10 cellular contexts compared by ENCODE assay signal in the genomic region with DNA sequence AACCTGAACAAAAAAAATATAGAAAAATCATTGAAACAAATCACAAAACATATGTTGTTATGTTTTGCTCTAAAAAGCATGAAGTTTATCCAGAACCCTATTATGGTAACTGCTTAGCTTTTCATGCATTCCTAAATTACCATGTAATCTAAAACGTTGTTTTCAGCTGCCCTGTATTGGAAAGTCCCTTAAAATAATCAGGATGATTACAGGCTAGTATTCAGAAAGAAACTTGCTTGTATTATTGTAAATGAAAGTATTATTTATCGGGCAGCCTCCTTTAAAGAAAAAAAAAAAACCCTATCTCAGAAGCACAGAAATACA.
DNase-seq lines count a peak whose midpoint lies in the region; ATAC-seq and TF ChIP-seq lines count a peak whose summit lies in the region.
"Had no signal": no experiment of that assay in that cellular context is flagged by ENCODE, and none has a peak within 500 bp of the region (broad histone marks: within the 10 kb centered on the region; RNA-seq: fewer than 3 reads in every experiment).

No MANE protein-coding gene starts in this region.

- H3K9me3 ChIP-seq in effector memory CD4-positive, alpha-beta T cell (ENCODE audit: control insufficient read depth, low read length): no peaks in the 10 kb centered on the region
- H3K9me3 ChIP-seq in BE2C: no peaks in the 10 kb centered on the region

- no peaks in the 10 kb centered on the region for H3K27me3 ChIP-seq in rectal smooth muscle tissue (ENCODE audit: control insufficient read depth, insufficient read depth, low read length)
- no peaks in the 10 kb centered on the region for H3K27me3 ChIP-seq in effector memory CD4-positive, alpha-beta T cell (replicated peaks; ENCODE audit: control insufficient read depth, insufficient read depth, low read length, poor library complexity, severe bottlenecking)
- no peaks in the 10 kb centered on the region for H3K27me3 ChIP-seq in BE2C

- TF ChIP-seq CTCF in WI38 (IDR thresholded peaks at IDR 0.05; ENCODE audit: low read depth, low read length) (no peak), BE2C (IDR thresholded peaks at IDR 0.05; ENCODE audit: low read depth, low read length) (no peak)

- DNase-seq in HCEC 1CT (peak; percentile 59), fibroblast of peridontal ligament (ENCODE audit: extremely low read depth) (peak; percentile 80), BE2C (no peak)
- no peak for DNase-seq in effector memory CD4-positive, alpha-beta T cell
- DNase-seq in NK-92 treated with Interleukin-12 subunit alpha and Interleukin-12 subunit beta, amount 100 ng/mL, for 24 hours (lab: John Stamatoyannopoulos, UW): no peak
- DNase-seq: cerebellar nuclear complex, NCI-H1694 treated with DMSO at 0.1 percent for 48 hours had no signal

- peak overlapping the region; percentile 27 for H3K4me3 ChIP-seq in WI38 (ENCODE audit: low read depth, low read length)
- no peak overlapping the region for H3K4me3 ChIP-seq in rectal smooth muscle tissue (ENCODE audit: low read length)
- H3K4me3 ChIP-seq in effector memory CD4-positive, alpha-beta T cell (ENCODE audit: insufficient read depth, low read depth, low read length, poor library complexity, severe bottlenecking): no peak overlapping the region
- no peak overlapping the region for H3K4me3 ChIP-seq in BE2C (ENCODE audit: low read depth, low read length)

- peak overlapping the region; percentile 11 for H3K27ac ChIP-seq in rectal smooth muscle tissue (ENCODE audit: low read depth, low read length)
- no peak overlapping the region for H3K27ac ChIP-seq in effector memory CD4-positive, alpha-beta T cell (ENCODE audit: insufficient read depth, low read length, poor library complexity, severe bottlenecking)

- no peak overlapping the region for H3K9ac ChIP-seq in rectal smooth muscle tissue (ENCODE audit: low read length)

- no peak for ATAC-seq in GM21717 (IDR thresholded peaks at IDR 0.05; ENCODE audit: unreplicated experiment)

- H3K36me3 ChIP-seq in rectal smooth muscle tissue (ENCODE audit: control insufficient read depth, insufficient read depth, low read length): no peaks in the 10 kb centered on the region
- no peaks in the 10 kb centered on the region for H3K36me3 ChIP-seq in effector memory CD4-positive, alpha-beta T cell (ENCODE audit: control insufficient read depth, insufficient read depth, low read length)
- no peaks in the 10 kb centered on the region for H3K36me3 ChIP-seq in BE2C

- H3K4me1 ChIP-seq in rectal smooth muscle tissue (ENCODE audit: control insufficient read depth, insufficient read depth, low read length): peaks cover 8% of the 10 kb centered on the region
- no peaks in the 10 kb centered on the region for H3K4me1 ChIP-seq in effector memory CD4-positive, alpha-beta T cell (ENCODE audit: control insufficient read depth, insufficient read depth, low read length, poor library complexity, severe bottlenecking)
- H3K4me1 ChIP-seq in BE2C: peaks cover 11% of the 10 kb centered on the region; the same call in 1 of the 2 replicates

Comparison
In these comparisons a context has a peak if more than half of its experiments do, and no peak if none do; other contexts are left out.
1. DNase-seq: peak in HCEC 1CT (single experiment) and fibroblast of peridontal ligament (single experiment); none in effector memory CD4-positive, alpha-beta T cell (0 of 3), BE2C (single experiment) and NK-92 treated with Interleukin-12 subunit alpha and Interleukin-12 subunit beta, amount 100 ng/mL, for 24 hours (single experiment).